11 cellular contexts compared by ENCODE assay signal in the genomic region with DNA sequence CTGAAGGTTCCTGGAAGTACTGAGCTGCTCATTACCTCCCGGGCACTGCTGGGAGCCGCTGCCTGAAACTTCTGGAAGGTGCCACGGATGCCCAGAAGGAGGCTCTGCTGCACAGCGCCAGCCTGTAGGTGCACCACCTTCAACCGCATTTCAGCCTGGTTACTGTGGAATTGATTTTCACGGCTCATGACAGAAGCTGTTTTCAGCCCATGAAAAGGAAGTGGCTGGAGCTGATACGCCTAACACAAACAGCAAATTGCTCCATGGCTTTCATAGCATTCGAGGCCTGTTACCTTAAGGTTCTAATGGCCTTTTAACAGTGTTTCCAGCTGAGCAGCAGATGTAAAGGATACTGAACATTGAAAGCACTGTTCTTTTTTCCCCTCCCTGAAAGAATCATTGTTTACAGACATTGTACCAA. TPM values are rescaled to one million over a fixed set of nuclear protein-coding genes. Genes with fewer than 3 reads are reported as not detected.
DNase-seq lines count a peak whose midpoint lies in the region; TF ChIP-seq lines count a peak whose summit lies in the region.
"Had no signal": no experiment of that assay in that cellular context is flagged by ENCODE, and none has a peak within 500 bp of the region (broad histone marks: within the 10 kb centered on the region; RNA-seq: fewer than 3 reads in every experiment).

No MANE protein-coding gene starts in this region.

- no peak overlapping the region for H3K27ac Mint-ChIP-seq in Caco-2 (ENCODE audit: unreplicated experiment)
- H3K27ac Mint-ChIP-seq in activated naive CD4-positive, alpha-beta T cell treated with anti-CD3 and anti-CD28 coated beads for 36 hours = no peak overlapping the region
- H3K27ac Mint-ChIP-seq: T-helper 1 cell treated with Interleukin-12 subunit alpha and Interleukin-12 subunit beta and Interleukin-4 antibody, amounts not matched to agents 30 μg/mL and 1 μg/mL, for 36 hours had no signal

- no TSS peak for BruUV-seq in Caco-2 (replicated peaks; lab: Mats Ljungman, UMichigan)

- H3K9me3 Mint-ChIP-seq in Caco-2 (ENCODE audit: unreplicated experiment) = peaks cover 9% of the 10 kb centered on the region
- H3K9me3 Mint-ChIP-seq in activated naive CD4-positive, alpha-beta T cell treated with anti-CD3 and anti-CD28 coated beads for 36 hours = no peaks in the 10 kb centered on the region
- H3K9me3 Mint-ChIP-seq: T-helper 1 cell treated with Interleukin-12 subunit alpha and Interleukin-12 subunit beta and Interleukin-4 antibody, amounts not matched to agents 30 μg/mL and 1 μg/mL, for 36 hours had no signal

- no peaks in the 10 kb centered on the region for H3K4me1 ChIP-seq in HEK293 (ENCODE audit: control insufficient read depth, insufficient read depth, low read length)
- H3K4me1 ChIP-seq in Caco-2 = no peaks in the 10 kb centered on the region
- H3K4me1 ChIP-seq: spleen had no signal

- no peak overlapping the region for H3K4me3 ChIP-seq in HEK293 (ENCODE audit: low read depth, low read length)
- no peak overlapping the region for H3K4me3 ChIP-seq in Caco-2 (ENCODE audit: low read depth, low read length)
- H3K4me3 ChIP-seq: spleen had no signal

- DNase-seq in NCI-H526 (lab: John Stamatoyannopoulos, UW) (peak; percentile 74 to 95), ecto neural progenitor cell (ENCODE audit: low spot score) (peak; percentile 69), renal cortical epithelial cell (ENCODE audit: low read depth) (peak; percentile 90), middle frontal gyrus (ENCODE audit: extremely low spot score, low spot score) (no peak), Caco-2 (no peak), activated gamma-delta T cell (lab: John Stamatoyannopoulos, UW) (no peak)
- DNase-seq in activated naive CD4-positive, alpha-beta T cell treated with anti-CD3 and anti-CD28 coated beads for 36 hours = no peak
- DNase-seq: spleen had no signal

- no peak overlapping the region for H3K27ac ChIP-seq in HEK293 (ENCODE audit: extremely low read depth, low read depth, low read length)
- H3K27ac ChIP-seq: spleen had no signal

- CTCF ChIA-PET in HEK293 (lab: Yijun Ruan, JAX) = interaction anchor here (0.5 to 1.1 kb wide), 6 partner anchors 9 to 1122 kb away, joined by 3 read pairs; no protein-coding TSS in a partner anchor
- CTCF ChIA-PET in Caco-2 (lab: Charles Lee) = no interaction called here
- CTCF ChIA-PET in activated naive CD4-positive, alpha-beta T cell treated with anti-CD3 and anti-CD28 coated beads for 36 hours (lab: Charles Lee) = no interaction called here

- no peak overlapping the region for H3K4me3 Mint-ChIP-seq in Caco-2 (ENCODE audit: unreplicated experiment)
- H3K4me3 Mint-ChIP-seq in activated naive CD4-positive, alpha-beta T cell treated with anti-CD3 and anti-CD28 coated beads for 36 hours = no peak overlapping the region
- H3K4me3 Mint-ChIP-seq: T-helper 1 cell treated with Interleukin-12 subunit alpha and Interleukin-12 subunit beta and Interleukin-4 antibody, amounts not matched to agents 30 μg/mL and 1 μg/mL, for 36 hours had no signal

- intact Hi-C loops in Caco-2 (cut with micrococcal nuclease; ENCODE audit: unreplicated experiment) = no loop called here
- intact Hi-C loops in activated naive CD4-positive, alpha-beta T cell treated with anti-CD3 and anti-CD28 coated beads for 36 hours (cut with micrococcal nuclease) = no loop called here

- H3K36me3 ChIP-seq in HEK293 (ENCODE audit: control insufficient read depth in 2 of 2, insufficient read depth in 1 of 2, low read length in 2 of 2) (no peaks in the 10 kb centered on the region), Caco-2 (ENCODE audit: control insufficient read depth, insufficient read depth, low read length) (no peaks in the 10 kb centered on the region)
- H3K36me3 ChIP-seq: spleen had no signal

- no peaks in the 10 kb centered on the region for H3K27me3 ChIP-seq in Caco-2 (replicated peaks; ENCODE audit: control insufficient read depth, insufficient read depth, low read length)
- H3K27me3 ChIP-seq: spleen had no signal

- no peak for TF ChIP-seq CTCF in HEK293 (tag by site-specific recombination; IDR thresholded peaks at IDR 0.05)
- TF ChIP-seq CTCF in Caco-2 (IDR thresholded peaks at IDR 0.05; ENCODE audit: insufficient read depth in 1 of 2, low read depth in 1 of 2, low read length in 1 of 2, severe bottlenecking in 1 of 2, unreplicated experiment in 1 of 2) = no peak

- H3K4me1 Mint-ChIP-seq in Caco-2 (ENCODE audit: low read depth, unreplicated experiment) = no peaks in the 10 kb centered on the region
- no peaks in the 10 kb centered on the region for H3K4me1 Mint-ChIP-seq in activated naive CD4-positive, alpha-beta T cell treated with anti-CD3 and anti-CD28 coated beads for 36 hours (ENCODE audit: low read depth)

- H3K9me3 ChIP-seq in HEK293 (ENCODE audit: control insufficient read depth, insufficient read depth, low read depth, low read length) (no peaks in the 10 kb centered on the region), Caco-2 (no peaks in the 10 kb centered on the region)

- POLR2A ChIA-PET in HEK293 (lab: Yijun Ruan, JAX) = no interaction called here
- POLR2A ChIA-PET in Caco-2 (lab: Charles Lee) = no interaction called here

- H3K36me3 Mint-ChIP-seq in Caco-2 (ENCODE audit: insufficient read depth, unreplicated experiment) = no peaks in the 10 kb centered on the region
- no peaks in the 10 kb centered on the region for H3K36me3 Mint-ChIP-seq in activated naive CD4-positive, alpha-beta T cell treated with anti-CD3 and anti-CD28 coated beads for 36 hours (ENCODE audit: low read depth)

- no peaks in the 10 kb centered on the region for H3K27me3 Mint-ChIP-seq in Caco-2 (ENCODE audit: insufficient read depth, unreplicated experiment)
- H3K27me3 Mint-ChIP-seq in activated naive CD4-positive, alpha-beta T cell treated with anti-CD3 and anti-CD28 coated beads for 36 hours (ENCODE audit: low read depth) = peaks cover 15% of the 10 kb centered on the region

TF ChIP-seq in HEK293, 187 proteins besides CTCF, POLR2A, EP300 and RAD21 (continues in another document):
- TF ChIP-seq ZNF2 (tag by site-specific recombination; IDR thresholded peaks at IDR 0.05) (peak; percentile 99), ZNF114 (tag by site-specific recombination; IDR thresholded peaks at IDR 0.05) (no peak), ZNF112 (tag by site-specific recombination; IDR thresholded peaks at IDR 0.05) (no peak), ZIC2 (tag by site-specific recombination; IDR thresholded peaks at IDR 0.05) (peak; percentile 34; the same call in 1 of the 2 replicates), KLF9 (tag by site-specific recombination; IDR thresholded peaks at IDR 0.05; ENCODE audit: low read depth) (no peak), ZNF48 (tag by site-specific recombination; IDR thresholded peaks at IDR 0.05) (no peak), ZFP3 (tag by site-specific recombination; IDR thresholded peaks at IDR 0.05; ENCODE audit: low read depth) (no peak), ZNF670 (tag by site-specific recombination; IDR thresholded peaks at IDR 0.05; ENCODE audit: low read depth) (no peak), ZNF19 (tag by site-specific recombination; IDR thresholded peaks at IDR 0.05; ENCODE audit: low read depth) (no peak), REPIN1 (tag by site-specific recombination; IDR thresholded peaks at IDR 0.05; ENCODE audit: low read depth) (no peak), ZNF223 (tag by site-specific recombination; IDR thresholded peaks at IDR 0.05) (no peak), ZNF513 (tag by site-specific recombination; IDR thresholded peaks at IDR 0.05) (no peak), ZNF629 (tag by site-specific recombination; IDR thresholded peaks at IDR 0.05) (no peak), ZNF549 (tag by site-specific recombination; IDR thresholded peaks at IDR 0.05) (no peak), ZNF571 (tag by site-specific recombination; IDR thresholded peaks at IDR 0.05) (no peak), EGR2 (tag by site-specific recombination; IDR thresholded peaks at IDR 0.05; ENCODE audit: low read depth) (no peak), ZNF544 (tag by site-specific recombination; IDR thresholded peaks at IDR 0.05) (no peak), ZSCAN30 (tag by site-specific recombination; IDR thresholded peaks at IDR 0.05) (0 out of 2 replicates have a peak, but pooled peaks have one; percentile 10), ZNF701 (tag by site-specific recombination; IDR thresholded peaks at IDR 0.05) (no peak), ZNF654 (tag by site-specific recombination; IDR thresholded peaks at IDR 0.05; ENCODE audit: low read depth) (peak; percentile 39), ZFHX2 (tag by site-specific recombination; conservative IDR thresholded peaks at IDR 0.05) (no peak), ZBTB17 (tag by site-specific recombination; IDR thresholded peaks at IDR 0.05) (no peak), ZNF274 (IDR thresholded peaks at IDR 0.05; ENCODE audit: low read length) (no peak), ZNF274 (tag by site-specific recombination; IDR thresholded peaks at IDR 0.05; ENCODE audit: borderline replicate concordance) (no peak)
- TF ChIP-seq, protein P1, sequence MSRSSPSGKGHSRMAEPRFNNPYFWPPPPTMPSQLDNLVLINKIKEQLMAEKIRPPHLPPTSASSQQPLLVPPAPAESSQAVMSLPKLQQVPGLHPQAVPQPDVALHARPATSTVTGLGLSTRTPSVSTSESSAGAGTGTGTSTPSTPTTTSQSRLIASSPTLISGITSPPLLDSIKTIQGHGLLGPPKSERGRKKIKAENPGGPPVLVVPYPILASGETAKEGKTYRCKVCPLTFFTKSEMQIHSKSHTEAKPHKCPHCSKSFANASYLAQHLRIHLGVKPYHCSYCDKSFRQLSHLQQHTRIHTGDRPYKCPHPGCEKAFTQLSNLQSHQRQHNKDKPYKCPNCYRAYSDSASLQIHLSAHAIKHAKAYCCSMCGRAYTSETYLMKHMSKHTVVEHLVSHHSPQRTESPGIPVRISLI (tag by site-specific recombination; IDR thresholded peaks at IDR 0.05) = no peak

RNA-seq across cellular contexts. Expression of gene GPC6, which starts 22.0 kb away (rescaled TPM):
- 23.8 and 38.9 TPM in 2 replicates for total RNA-seq in renal cortical epithelial cell
- 0.07 and 0.16 TPM in 2 replicates for total RNA-seq in Caco-2 (2022)
- total RNA-seq in activated naive CD4-positive, alpha-beta T cell treated with anti-CD3 and anti-CD28 coated beads for 36 hours = not detected
- total RNA-seq: endothelial cell of umbilical vein had no signal

Comparison
In these comparisons a context has a peak if more than half of its experiments do, and no peak if none do; other contexts are left out.
1. DNase-seq: peak in NCI-H526 (2 of 2), ecto neural progenitor cell (single experiment) and renal cortical epithelial cell (single experiment); none in middle frontal gyrus (single experiment), Caco-2 (0 of 2), activated naive CD4-positive, alpha-beta T cell treated with anti-CD3 and anti-CD28 coated beads for 36 hours (single experiment) and activated gamma-delta T cell (single experiment).
2. RNA of gene GPC6, which starts 22.0 kb away (total RNA-seq): 23.8 to 38.9 TPM in renal cortical epithelial cell; 0.07 to 0.16 TPM in Caco-2 and not detected in activated naive CD4-positive, alpha-beta T cell treated with anti-CD3 and anti-CD28 coated beads for 36 hours; every median in the first group is over 10 times any median in the second.